ENCODE assay signal across 8 cellular contexts in the genomic region with DNA sequence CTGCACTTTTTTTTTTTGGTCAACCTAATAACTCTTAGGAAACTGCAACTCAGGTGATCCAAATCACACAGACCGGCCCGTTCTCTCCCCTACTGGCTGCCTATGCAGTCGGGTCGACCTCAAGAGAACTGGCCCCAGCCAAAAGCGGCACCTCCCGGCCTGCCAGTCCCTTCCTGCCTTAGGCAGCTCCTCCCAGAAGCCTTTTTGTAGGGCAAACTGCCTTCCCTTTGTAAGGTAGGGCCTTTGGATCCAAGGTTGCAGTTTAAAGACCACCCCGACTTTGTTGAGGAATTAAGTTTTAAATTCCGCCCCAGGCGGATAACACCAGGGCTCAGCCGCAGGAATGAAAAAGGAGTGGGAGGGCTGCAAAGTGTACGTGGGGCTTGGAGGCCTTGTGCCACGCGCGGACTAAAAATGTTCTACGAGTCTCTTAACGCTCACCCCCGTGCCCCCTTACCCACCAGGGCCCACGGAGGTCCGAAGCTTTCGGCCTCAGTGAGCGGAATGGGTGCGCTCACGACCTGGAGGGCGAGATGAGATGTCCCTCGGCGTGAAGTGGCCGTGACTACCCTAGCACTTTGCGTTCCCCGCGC. TPM values are rescaled to one million over a fixed set of nuclear protein-coding genes. Genes with fewer than 3 reads are reported as not detected.
DNase-seq lines count a peak whose midpoint lies in the region; FAIRE-seq and TF ChIP-seq lines count a peak whose summit lies in the region.

No MANE protein-coding gene starts in this region.

- H3K9me3 Mint-ChIP-seq in chondrocyte (ENCODE audit: low read depth), result no peaks in the 10 kb centered on the region

- peaks cover 13 to 32% (median 30%) of the 10 kb centered on the region in 5 donors for H3K36me3 ChIP-seq in subcutaneous abdominal adipose tissue (ENCODE audit: control insufficient read depth in 5 of 5, insufficient read depth in 5 of 5, low read length in 5 of 5)

- H3K27ac ChIP-seq in C4-2B, result peak overlapping the region; percentile 86
- peak overlapping the region; percentile 30 for H3K27ac ChIP-seq in subcutaneous abdominal adipose tissue (ENCODE audit: low read depth, low read length)

- TF ChIP-seq CTCF in C4-2B (conservative IDR thresholded peaks at IDR 0.05) (no peak), chondrocyte (IDR thresholded peaks at IDR 0.05) (no peak)

- peaks cover 55% of the 10 kb centered on the region for H3K4me1 Mint-ChIP-seq in chondrocyte (ENCODE audit: low read depth)

- H3K4me3 Mint-ChIP-seq in chondrocyte (ENCODE audit: unreplicated experiment), result peak overlapping the region; percentile 80

- H3K27ac Mint-ChIP-seq in chondrocyte (ENCODE audit: unreplicated experiment), result peak overlapping the region; percentile 84

- peak; percentile 30 for DNase-seq in H4 (ENCODE audit: low spot score)
- DNase-seq in RCC 7860 (ENCODE audit: low spot score), result peak; percentile 13
- no peak for DNase-seq in chondrocyte (ENCODE audit: low spot score)
- DNase-seq in lung microvascular endothelial cell (ENCODE audit: low read depth in 2 of 2), result peak; percentile 11 to 13
- DNase-seq in NCI-H1417 treated with DMSO at 0.1 percent for 48 hours (lab: John Stamatoyannopoulos, UW), result no peak
- DNase-seq in NCI-H2171 treated with DMSO at 0.1 percent for 48 hours (lab: John Stamatoyannopoulos, UW), result no peak

- peaks cover 0 to 28% (median 26%) of the 10 kb centered on the region in 5 donors for H3K4me1 ChIP-seq in subcutaneous abdominal adipose tissue (ENCODE audit: control insufficient read depth in 5 of 5, insufficient read depth in 5 of 5, low read length in 5 of 5)

- FAIRE-seq in RCC 7860 (lab: Jason Lieb, UNC), result no peak

- peaks cover 21% of the 10 kb centered on the region for H3K36me3 Mint-ChIP-seq in chondrocyte (ENCODE audit: low read depth)

- peak overlapping the region; percentile 59 to 91 (median 88) for H3K4me3 ChIP-seq in subcutaneous abdominal adipose tissue (ENCODE audit: low read depth in 1 of 5, low read length in 5 of 5)

- H3K27me3 Mint-ChIP-seq in chondrocyte (ENCODE audit: low read depth), result no peaks in the 10 kb centered on the region

- peak overlapping the region; percentile 4 to 83 (median 64) for H3K9ac ChIP-seq in subcutaneous abdominal adipose tissue (ENCODE audit: low read length in 5 of 5)

- no peaks in the 10 kb centered on the region for H3K9me3 ChIP-seq in subcutaneous abdominal adipose tissue (ENCODE audit: control insufficient read depth in 5 of 5, low read length in 5 of 5)

- H3K27me3 ChIP-seq in subcutaneous abdominal adipose tissue (ENCODE audit: control insufficient read depth in 5 of 5, insufficient read depth in 4 of 5, low read length in 5 of 5), result no peaks in the 10 kb centered on the region

RNA-seq across cellular contexts. Expression of a gene that starts 0.6 kb away (rescaled TPM):
- total RNA-seq in H4 (2014; rRNA removed; shearing (Covaris generic)), result 10.7 and 12.1 TPM in 2 replicates
- 15.2 to 28.7 TPM (median 17.0 TPM) in 3 replicates for total RNA-seq in chondrocyte
- total RNA-seq in lung microvascular endothelial cell, result 7.2 and 9.9 TPM in 2 replicates

RNA-seq across cellular contexts. Expression of a gene that starts 56.7 kb away (rescaled TPM):
- 29.4 and 30.8 TPM in 2 replicates for total RNA-seq in H4 (2014; rRNA removed; shearing (Covaris generic))
- total RNA-seq in chondrocyte (48.3 to 50.8 TPM (median 49.8 TPM) in 3 replicates), lung microvascular endothelial cell (29.4 and 31.0 TPM in 2 replicates)

Comparison
In these comparisons a context has a peak if more than half of its experiments do, and no peak if none do; other contexts are left out.
1. DNase-seq: peak in H4 (single experiment), RCC 7860 (single experiment) and lung microvascular endothelial cell (2 of 2); none in chondrocyte (single experiment), NCI-H1417 treated with DMSO at 0.1 percent for 48 hours (single experiment) and NCI-H2171 treated with DMSO at 0.1 percent for 48 hours (single experiment).